Comparison of ENCODE assay signal across 8 cellular contexts in the genomic region with DNA sequence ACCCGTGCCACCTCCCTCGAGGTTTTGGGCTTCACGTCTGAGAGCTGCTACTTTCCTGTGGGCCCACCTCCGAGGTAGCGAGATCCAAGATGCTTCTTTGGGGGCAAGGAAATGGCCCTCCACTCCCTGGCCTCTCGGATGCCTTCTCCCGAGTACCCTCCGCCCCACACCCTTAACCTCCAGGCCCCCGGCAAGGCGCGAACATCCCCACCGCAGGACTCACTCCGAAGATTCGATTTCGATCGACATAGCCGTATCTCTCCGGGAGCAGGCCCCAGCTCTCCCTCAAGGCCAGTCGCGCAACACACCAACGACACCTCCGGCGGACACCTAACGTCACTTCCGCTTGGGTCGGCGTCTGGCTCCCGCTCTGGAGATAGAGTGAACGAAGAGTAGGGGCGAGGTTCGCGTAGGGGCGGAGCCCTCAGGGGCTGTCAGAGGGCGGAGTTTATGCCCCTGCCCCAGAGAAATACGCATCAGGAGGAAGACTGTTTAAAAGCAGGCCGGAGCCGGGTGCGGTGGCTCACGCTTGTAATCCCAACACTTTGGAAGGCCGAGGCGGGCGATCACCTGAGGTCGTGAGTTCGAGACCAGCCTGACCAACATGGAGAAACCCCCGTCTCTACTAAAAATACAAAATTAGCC. TPM values are rescaled to one million over a fixed set of nuclear protein-coding genes. Genes with fewer than 3 reads are reported as not detected.
A peak's percentile ranks its signal among the peaks of the same experiment; 100 is the strongest.
DNase-seq lines count a peak whose midpoint lies in the region; ATAC-seq and TF ChIP-seq lines count a peak whose summit lies in the region.

Gene SMU1, minus strand, starts transcription at position 315 of the 645 bp plus-strand sequence. Its CDS starts 66 bp downstream, at position 249.

- H3K4me1 ChIP-seq in KMS-11 (ENCODE audit: low read depth, poor library complexity, severe bottlenecking), result peaks cover 18% of the 10 kb centered on the region
- H3K4me1 ChIP-seq in Peyer's patch, result peaks cover 0 to 8% (median 0%) of the 10 kb centered on the region in 4 donors
- peaks cover 19% of the 10 kb centered on the region for H3K4me1 ChIP-seq in muscle layer of colon (ENCODE audit: insufficient read depth, low read length)

- no peak within 1 kb of the TSS for H3K4me3 ChIP-seq in KMS-11 (IDR thresholded peaks at IDR 0.05; ENCODE audit: insufficient read depth, low read depth, low read length)
- peak within 1 kb of the TSS; percentile 66 to 95 (median 70) for H3K4me3 ChIP-seq in Peyer's patch
- peak within 1 kb of the TSS; percentile 75 to 84 for H3K4me3 ChIP-seq in muscle layer of colon (ENCODE audit: low read depth in 1 of 2, low read length in 2 of 2)

- H3K79me2 ChIP-seq in KMS-11 (ENCODE audit: insufficient read depth, low read depth), result peaks cover 38% of the 10 kb centered on the region

- H2AFZ ChIP-seq in KMS-11 (ENCODE audit: low read depth), result peak within 1 kb of the TSS; percentile 75

- H3K4me2 ChIP-seq in KMS-11, result peak within 1 kb of the TSS; percentile 77

- H3K27me3 ChIP-seq in KMS-11 (ENCODE audit: insufficient read depth, low read depth) (no peaks in the 10 kb centered on the region), Peyer's patch (no peaks in the 10 kb centered on the region), muscle layer of colon (ENCODE audit: control insufficient read depth in 1 of 2, insufficient read depth in 2 of 2, low read length in 2 of 2) (no peaks in the 10 kb centered on the region)

- ATAC-seq in GM21737 (IDR thresholded peaks at IDR 0.05; ENCODE audit: unreplicated experiment) (peak; percentile 99), esophagus mucosa (peak; percentile 98)

- peak; percentile 96 for DNase-seq in DMS53 treated with DMSO at 0.1 percent for 48 hours (lab: John Stamatoyannopoulos, UW; ENCODE audit: unreplicated experiment)
- peak; percentile 95 to 99 (median 96) for DNase-seq in Peyer's patch
- DNase-seq in activated T-cell treated with anti-CD3 and anti-CD28 coated beads, Interleukin-2, amount 50 U/mL, for 48 hours, result peak; percentile 95 to 96
- DNase-seq in stimulated activated CD8-positive, alpha-beta memory T cell treated with anti-CD3 and anti-CD28 coated beads, Interleukin-7, amount 100 ng/mL, for 24 hours (ENCODE audit: low read depth), result peak; percentile 84

- H3K9me3 ChIP-seq in Peyer's patch, result no peaks in the 10 kb centered on the region
- no peaks in the 10 kb centered on the region for H3K9me3 ChIP-seq in muscle layer of colon (ENCODE audit: low read length)

- H3K9ac ChIP-seq in KMS-11 (peak within 1 kb of the TSS; percentile 87), muscle layer of colon (ENCODE audit: low read length) (peak within 1 kb of the TSS; percentile 88)

- TF ChIP-seq POLR2A in Peyer's patch (IDR thresholded peaks at IDR 0.05), result peak; percentile 59 to 87

- peak within 1 kb of the TSS; percentile 74 for H3K27ac ChIP-seq in KMS-11
- H3K27ac ChIP-seq in Peyer's patch, result peak within 1 kb of the TSS; percentile 86 to 95 (median 90)
- H3K27ac ChIP-seq in muscle layer of colon (ENCODE audit: low read depth, low read length), result peak within 1 kb of the TSS; percentile 93

- H3K36me3 ChIP-seq in KMS-11 (ENCODE audit: insufficient read depth) (peaks cover 3% of the 10 kb centered on the region; the same call in 1 of the 2 replicates), Peyer's patch (peaks cover 0 to 25% (median 0%) of the 10 kb centered on the region in 3 donors), muscle layer of colon (ENCODE audit: insufficient read depth, low read length) (peaks cover 14% of the 10 kb centered on the region)

- no peaks in the 10 kb centered on the region for H4K20me1 ChIP-seq in KMS-11 (ENCODE audit: insufficient read depth)

- TF ChIP-seq CTCF in KMS-11 (conservative IDR thresholded peaks at IDR 0.05; ENCODE audit: low read depth, low read length) (no peak), Peyer's patch (IDR thresholded peaks at IDR 0.05) (peak in 1 of 6 experiments; percentile 11)

RNA-seq across cellular contexts. Expression of gene SMU1, which starts in this region (rescaled TPM):
- 10 to 100 TPM in 3 of 4 donors, 1 to 10 TPM in 1; 9.3 to 17.3 (median 10.9) TPM for total RNA-seq in Peyer's patch
- total RNA-seq in esophagus mucosa, result 11.4 TPM
